ENCODE assay signal across 1 cellular context in the genomic region with DNA sequence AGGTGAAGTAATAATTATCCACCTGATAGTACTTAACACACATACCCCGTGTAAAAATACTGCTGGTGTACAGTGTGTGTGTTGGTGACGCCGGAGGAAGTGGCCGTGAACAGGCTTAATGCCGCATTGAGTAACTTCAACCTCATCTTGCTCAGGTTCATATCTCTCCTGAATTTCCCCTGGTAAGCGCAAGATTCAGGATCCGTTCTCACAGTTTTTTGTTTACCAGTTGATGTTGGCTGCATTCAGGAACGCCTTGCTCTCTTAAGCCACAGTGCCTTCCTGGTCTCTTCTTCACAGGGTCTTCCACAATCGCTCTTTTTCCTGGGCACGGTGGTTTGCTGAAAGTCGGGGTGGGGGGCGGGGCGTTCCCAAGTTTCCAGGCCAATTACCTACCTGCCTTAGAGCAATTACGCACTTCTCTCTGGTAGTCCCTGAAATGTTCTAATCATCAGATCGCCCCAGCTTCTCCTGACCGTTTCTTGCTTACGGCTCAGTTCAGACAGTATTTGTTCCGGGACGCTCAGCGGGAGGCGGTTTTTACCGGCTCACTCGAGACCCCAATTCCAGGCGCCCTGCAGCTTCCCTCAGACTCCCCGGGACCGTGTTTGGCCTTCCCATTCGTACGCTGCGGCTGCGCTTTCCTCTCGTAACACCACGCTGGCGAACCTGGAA.
TF ChIP-seq lines count a peak whose summit lies in the region.

No MANE protein-coding gene starts in this region.

TF ChIP-seq in HepG2, 621 proteins besides CTCF, POLR2A, EP300 and RAD21 (continues in another document):
- TF ChIP-seq HMG20B (CRISPR knock-in tag; conservative IDR thresholded peaks at IDR 0.05) (peak; percentile 46; the same call in 1 of the 2 replicates), FOXC1 (CRISPR knock-in tag; IDR thresholded peaks at IDR 0.05; ENCODE audit: borderline replicate concordance) (peak; percentile 50; the same call in 1 of the 2 replicates), CREB1 (IDR thresholded peaks at IDR 0.05) (no peak), CREB1 (CRISPR knock-in tag; IDR thresholded peaks at IDR 0.05) (peak; percentile 48), CHD2 (IDR thresholded peaks at IDR 0.05; ENCODE audit: low read depth, low read length) (0 out of 2 replicates have a peak, but pooled peaks have one; percentile 11), CREM (IDR thresholded peaks at IDR 0.05) (0 out of 2 replicates have a peak, but pooled peaks have one; percentile 33), CREM (CRISPR knock-in tag; IDR thresholded peaks at IDR 0.05) (peak; percentile 28; the same call in 1 of the 2 replicates), CEBPB (IDR thresholded peaks at IDR 0.05; ENCODE audit: borderline replicate concordance, low read depth, low read length) (peak; percentile 47; the same call in 1 of the 2 replicates), GATAD2A (CRISPR knock-in tag; IDR thresholded peaks at IDR 0.05) (0 out of 2 replicates have a peak, but pooled peaks have one; percentile 32), ZNF878 (CRISPR knock-in tag; IDR thresholded peaks at IDR 0.05) (0 out of 2 replicates have a peak, but pooled peaks have one; percentile 15), NFIC (IDR thresholded peaks at IDR 0.05; ENCODE audit: low read length) (0 out of 2 replicates have a peak, but pooled peaks have one; percentile 47), ZNF556 (CRISPR knock-in tag; IDR thresholded peaks at IDR 0.05; ENCODE audit: borderline replicate concordance) (no peak; the same call in 1 of the 2 replicates), NFE2L1 (CRISPR knock-in tag; IDR thresholded peaks at IDR 0.05; ENCODE audit: borderline replicate concordance) (peak; percentile 15; the same call in 1 of the 2 replicates), ZNF446 (CRISPR knock-in tag; IDR thresholded peaks at IDR 0.05) (0 out of 2 replicates have a peak, but pooled peaks have one; percentile 2), KDM5A (IDR thresholded peaks at IDR 0.05; ENCODE audit: borderline replicate concordance, low read length) (peak; percentile 15; the same call in 1 of the 2 replicates), ZNF746 (CRISPR knock-in tag; IDR thresholded peaks at IDR 0.05) (0 out of 2 replicates have a peak, but pooled peaks have one; percentile 46), ZNF264 (CRISPR knock-in tag; IDR thresholded peaks at IDR 0.05) (0 out of 2 replicates have a peak, but pooled peaks have one; percentile 31), CENPX (CRISPR knock-in tag; IDR thresholded peaks at IDR 0.05) (no peak), NRL (CRISPR knock-in tag; IDR thresholded peaks at IDR 0.05; ENCODE audit: borderline replicate concordance) (0 out of 2 replicates have a peak, but pooled peaks have one; percentile 14), HNF4A (CRISPR knock-in tag; IDR thresholded peaks at IDR 0.05) (0 out of 2 replicates have a peak, but pooled peaks have one; percentile 8), FOXJ3 (CRISPR knock-in tag; IDR thresholded peaks at IDR 0.05; ENCODE audit: borderline replicate concordance) (peak; percentile 9; the same call in 1 of the 2 replicates), ZNF589 (CRISPR knock-in tag; conservative IDR thresholded peaks at IDR 0.05) (0 out of 2 replicates have a peak, but pooled peaks have one; percentile 30), ZNF781 (CRISPR knock-in tag; IDR thresholded peaks at IDR 0.05; ENCODE audit: borderline replicate concordance, not compliant biosample characterization) (peak; percentile 87)
- TF ChIP-seq, protein P1, sequence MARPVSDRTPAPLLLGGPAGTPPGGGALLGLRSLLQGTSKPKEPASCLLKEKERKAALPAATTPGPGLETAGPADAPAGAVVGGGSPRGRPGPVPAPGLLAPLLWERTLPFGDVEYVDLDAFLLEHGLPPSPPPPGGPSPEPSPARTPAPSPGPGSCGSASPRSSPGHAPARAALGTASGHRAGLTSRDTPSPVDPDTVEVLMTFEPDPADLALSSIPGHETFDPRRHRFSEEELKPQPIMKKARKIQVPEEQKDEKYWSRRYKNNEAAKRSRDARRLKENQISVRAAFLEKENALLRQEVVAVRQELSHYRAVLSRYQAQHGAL (CRISPR knock-in tag; IDR thresholded peaks at IDR 0.05; ENCODE audit: not compliant biosample characterization) = peak; percentile 12
- TF ChIP-seq, protein P2, sequence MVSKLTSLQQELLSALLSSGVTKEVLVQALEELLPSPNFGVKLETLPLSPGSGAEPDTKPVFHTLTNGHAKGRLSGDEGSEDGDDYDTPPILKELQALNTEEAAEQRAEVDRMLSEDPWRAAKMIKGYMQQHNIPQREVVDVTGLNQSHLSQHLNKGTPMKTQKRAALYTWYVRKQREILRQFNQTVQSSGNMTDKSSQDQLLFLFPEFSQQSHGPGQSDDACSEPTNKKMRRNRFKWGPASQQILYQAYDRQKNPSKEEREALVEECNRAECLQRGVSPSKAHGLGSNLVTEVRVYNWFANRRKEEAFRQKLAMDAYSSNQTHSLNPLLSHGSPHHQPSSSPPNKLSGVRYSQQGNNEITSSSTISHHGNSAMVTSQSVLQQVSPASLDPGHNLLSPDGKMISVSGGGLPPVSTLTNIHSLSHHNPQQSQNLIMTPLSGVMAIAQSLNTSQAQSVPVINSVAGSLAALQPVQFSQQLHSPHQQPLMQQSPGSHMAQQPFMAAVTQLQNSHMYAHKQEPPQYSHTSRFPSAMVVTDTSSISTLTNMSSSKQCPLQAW (CRISPR knock-in tag; IDR thresholded peaks at IDR 0.05) = peak; percentile 58; the same call in 1 of the 2 replicates
- TF ChIP-seq, protein P3, sequence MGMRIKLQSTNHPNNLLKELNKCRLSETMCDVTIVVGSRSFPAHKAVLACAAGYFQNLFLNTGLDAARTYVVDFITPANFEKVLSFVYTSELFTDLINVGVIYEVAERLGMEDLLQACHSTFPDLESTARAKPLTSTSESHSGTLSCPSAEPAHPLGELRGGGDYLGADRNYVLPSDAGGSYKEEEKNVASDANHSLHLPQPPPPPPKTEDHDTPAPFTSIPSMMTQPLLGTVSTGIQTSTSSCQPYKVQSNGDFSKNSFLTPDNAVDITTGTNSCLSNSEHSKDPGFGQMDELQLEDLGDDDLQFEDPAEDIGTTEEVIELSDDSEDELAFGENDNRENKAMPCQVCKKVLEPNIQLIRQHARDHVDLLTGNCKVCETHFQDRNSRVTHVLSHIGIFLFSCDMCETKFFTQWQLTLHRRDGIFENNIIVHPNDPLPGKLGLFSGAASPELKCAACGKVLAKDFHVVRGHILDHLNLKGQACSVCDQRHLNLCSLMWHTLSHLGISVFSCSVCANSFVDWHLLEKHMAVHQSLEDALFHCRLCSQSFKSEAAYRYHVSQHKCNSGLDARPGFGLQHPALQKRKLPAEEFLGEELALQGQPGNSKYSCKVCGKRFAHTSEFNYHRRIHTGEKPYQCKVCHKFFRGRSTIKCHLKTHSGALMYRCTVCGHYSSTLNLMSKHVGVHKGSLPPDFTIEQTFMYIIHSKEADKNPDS (CRISPR knock-in tag; IDR thresholded peaks at IDR 0.05) = peak; percentile 10; the same call in 1 of the 2 replicates
- TF ChIP-seq, protein P4, sequence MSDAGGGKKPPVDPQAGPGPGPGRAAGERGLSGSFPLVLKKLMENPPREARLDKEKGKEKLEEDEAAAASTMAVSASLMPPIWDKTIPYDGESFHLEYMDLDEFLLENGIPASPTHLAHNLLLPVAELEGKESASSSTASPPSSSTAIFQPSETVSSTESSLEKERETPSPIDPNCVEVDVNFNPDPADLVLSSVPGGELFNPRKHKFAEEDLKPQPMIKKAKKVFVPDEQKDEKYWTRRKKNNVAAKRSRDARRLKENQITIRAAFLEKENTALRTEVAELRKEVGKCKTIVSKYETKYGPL (CRISPR knock-in tag; IDR thresholded peaks at IDR 0.05) = 0 out of 2 replicates have a peak, but pooled peaks have one; percentile 11
- TF ChIP-seq, protein P5, sequence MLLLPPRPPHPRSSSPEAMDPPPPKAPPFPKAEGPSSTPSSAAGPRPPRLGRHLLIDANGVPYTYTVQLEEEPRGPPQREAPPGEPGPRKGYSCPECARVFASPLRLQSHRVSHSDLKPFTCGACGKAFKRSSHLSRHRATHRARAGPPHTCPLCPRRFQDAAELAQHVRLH (CRISPR knock-in tag; IDR thresholded peaks at IDR 0.05; ENCODE audit: borderline replicate concordance, low read depth) = peak; percentile 52; the same call in 1 of the 2 replicates
- TF ChIP-seq, protein P6, sequence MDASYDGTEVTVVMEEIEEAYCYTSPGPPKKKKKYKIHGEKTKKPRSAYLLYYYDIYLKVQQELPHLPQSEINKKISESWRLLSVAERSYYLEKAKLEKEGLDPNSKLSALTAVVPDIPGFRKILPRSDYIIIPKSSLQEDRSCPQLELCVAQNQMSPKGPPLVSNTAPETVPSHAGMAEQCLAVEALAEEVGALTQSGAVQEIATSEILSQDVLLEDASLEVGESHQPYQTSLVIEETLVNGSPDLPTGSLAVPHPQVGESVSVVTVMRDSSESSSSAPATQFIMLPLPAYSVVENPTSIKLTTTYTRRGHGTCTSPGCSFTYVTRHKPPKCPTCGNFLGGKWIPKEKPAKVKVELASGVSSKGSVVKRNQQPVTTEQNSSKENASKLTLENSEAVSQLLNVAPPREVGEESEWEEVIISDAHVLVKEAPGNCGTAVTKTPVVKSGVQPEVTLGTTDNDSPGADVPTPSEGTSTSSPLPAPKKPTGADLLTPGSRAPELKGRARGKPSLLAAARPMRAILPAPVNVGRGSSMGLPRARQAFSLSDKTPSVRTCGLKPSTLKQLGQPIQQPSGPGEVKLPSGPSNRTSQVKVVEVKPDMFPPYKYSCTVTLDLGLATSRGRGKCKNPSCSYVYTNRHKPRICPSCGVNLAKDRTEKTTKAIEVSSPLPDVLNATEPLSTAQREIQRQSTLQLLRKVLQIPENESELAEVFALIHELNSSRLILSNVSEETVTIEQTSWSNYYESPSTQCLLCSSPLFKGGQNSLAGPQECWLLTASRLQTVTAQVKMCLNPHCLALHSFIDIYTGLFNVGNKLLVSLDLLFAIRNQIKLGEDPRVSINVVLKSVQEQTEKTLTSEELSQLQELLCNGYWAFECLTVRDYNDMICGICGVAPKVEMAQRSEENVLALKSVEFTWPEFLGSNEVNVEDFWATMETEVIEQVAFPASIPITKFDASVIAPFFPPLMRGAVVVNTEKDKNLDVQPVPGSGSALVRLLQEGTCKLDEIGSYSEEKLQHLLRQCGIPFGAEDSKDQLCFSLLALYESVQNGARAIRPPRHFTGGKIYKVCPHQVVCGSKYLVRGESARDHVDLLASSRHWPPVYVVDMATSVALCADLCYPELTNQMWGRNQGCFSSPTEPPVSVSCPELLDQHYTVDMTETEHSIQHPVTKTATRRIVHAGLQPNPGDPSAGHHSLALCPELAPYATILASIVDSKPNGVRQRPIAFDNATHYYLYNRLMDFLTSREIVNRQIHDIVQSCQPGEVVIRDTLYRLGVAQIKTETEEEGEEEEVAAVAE (CRISPR knock-in tag; IDR thresholded peaks at IDR 0.05; ENCODE audit: borderline replicate concordance) = no peak
- TF ChIP-seq, protein P7, sequence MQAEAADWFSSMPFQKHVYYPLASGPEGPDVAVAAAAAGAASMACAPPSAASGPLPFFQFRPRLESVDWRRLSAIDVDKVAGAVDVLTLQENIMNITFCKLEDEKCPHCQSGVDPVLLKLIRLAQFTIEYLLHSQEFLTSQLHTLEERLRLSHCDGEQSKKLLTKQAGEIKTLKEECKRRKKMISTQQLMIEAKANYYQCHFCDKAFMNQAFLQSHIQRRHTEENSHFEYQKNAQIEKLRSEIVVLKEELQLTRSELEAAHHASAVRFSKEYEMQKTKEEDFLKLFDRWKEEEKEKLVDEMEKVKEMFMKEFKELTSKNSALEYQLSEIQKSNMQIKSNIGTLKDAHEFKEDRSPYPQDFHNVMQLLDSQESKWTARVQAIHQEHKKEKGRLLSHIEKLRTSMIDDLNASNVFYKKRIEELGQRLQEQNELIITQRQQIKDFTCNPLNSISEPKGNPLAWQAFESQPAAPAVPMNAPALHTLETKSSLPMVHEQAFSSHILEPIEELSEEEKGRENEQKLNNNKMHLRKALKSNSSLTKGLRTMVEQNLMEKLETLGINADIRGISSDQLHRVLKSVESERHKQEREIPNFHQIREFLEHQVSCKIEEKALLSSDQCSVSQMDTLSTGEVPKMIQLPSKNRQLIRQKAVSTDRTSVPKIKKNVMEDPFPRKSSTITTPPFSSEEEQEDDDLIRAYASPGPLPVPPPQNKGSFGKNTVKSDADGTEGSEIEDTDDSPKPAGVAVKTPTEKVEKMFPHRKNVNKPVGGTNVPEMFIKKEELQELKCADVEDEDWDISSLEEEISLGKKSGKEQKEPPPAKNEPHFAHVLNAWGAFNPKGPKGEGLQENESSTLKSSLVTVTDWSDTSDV (CRISPR knock-in tag; IDR thresholded peaks at IDR 0.05) = peak; percentile 6; the same call in 1 of the 2 replicates
- TF ChIP-seq, protein P8, sequence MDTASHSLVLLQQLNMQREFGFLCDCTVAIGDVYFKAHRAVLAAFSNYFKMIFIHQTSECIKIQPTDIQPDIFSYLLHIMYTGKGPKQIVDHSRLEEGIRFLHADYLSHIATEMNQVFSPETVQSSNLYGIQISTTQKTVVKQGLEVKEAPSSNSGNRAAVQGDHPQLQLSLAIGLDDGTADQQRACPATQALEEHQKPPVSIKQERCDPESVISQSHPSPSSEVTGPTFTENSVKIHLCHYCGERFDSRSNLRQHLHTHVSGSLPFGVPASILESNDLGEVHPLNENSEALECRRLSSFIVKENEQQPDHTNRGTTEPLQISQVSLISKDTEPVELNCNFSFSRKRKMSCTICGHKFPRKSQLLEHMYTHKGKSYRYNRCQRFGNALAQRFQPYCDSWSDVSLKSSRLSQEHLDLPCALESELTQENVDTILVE (CRISPR knock-in tag; IDR thresholded peaks at IDR 0.05) = 0 out of 2 replicates have a peak, but pooled peaks have one; percentile 20
- TF ChIP-seq, protein P9, sequence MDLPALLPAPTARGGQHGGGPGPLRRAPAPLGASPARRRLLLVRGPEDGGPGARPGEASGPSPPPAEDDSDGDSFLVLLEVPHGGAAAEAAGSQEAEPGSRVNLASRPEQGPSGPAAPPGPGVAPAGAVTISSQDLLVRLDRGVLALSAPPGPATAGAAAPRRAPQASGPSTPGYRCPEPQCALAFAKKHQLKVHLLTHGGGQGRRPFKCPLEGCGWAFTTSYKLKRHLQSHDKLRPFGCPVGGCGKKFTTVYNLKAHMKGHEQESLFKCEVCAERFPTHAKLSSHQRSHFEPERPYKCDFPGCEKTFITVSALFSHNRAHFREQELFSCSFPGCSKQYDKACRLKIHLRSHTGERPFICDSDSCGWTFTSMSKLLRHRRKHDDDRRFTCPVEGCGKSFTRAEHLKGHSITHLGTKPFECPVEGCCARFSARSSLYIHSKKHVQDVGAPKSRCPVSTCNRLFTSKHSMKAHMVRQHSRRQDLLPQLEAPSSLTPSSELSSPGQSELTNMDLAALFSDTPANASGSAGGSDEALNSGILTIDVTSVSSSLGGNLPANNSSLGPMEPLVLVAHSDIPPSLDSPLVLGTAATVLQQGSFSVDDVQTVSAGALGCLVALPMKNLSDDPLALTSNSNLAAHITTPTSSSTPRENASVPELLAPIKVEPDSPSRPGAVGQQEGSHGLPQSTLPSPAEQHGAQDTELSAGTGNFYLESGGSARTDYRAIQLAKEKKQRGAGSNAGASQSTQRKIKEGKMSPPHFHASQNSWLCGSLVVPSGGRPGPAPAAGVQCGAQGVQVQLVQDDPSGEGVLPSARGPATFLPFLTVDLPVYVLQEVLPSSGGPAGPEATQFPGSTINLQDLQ (CRISPR knock-in tag; IDR thresholded peaks at IDR 0.05) = 0 out of 2 replicates have a peak, but pooled peaks have one; percentile 58
- TF ChIP-seq, protein P10, sequence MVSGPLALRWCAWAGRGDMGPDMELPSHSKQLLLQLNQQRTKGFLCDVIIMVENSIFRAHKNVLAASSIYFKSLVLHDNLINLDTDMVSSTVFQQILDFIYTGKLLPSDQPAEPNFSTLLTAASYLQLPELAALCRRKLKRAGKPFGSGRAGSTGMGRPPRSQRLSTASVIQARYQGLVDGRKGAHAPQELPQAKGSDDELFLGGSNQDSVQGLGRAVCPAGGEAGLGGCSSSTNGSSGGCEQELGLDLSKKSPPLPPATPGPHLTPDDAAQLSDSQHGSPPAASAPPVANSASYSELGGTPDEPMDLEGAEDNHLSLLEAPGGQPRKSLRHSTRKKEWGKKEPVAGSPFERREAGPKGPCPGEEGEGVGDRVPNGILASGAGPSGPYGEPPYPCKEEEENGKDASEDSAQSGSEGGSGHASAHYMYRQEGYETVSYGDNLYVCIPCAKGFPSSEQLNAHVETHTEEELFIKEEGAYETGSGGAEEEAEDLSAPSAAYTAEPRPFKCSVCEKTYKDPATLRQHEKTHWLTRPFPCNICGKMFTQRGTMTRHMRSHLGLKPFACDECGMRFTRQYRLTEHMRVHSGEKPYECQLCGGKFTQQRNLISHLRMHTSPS (CRISPR knock-in tag; IDR thresholded peaks at IDR 0.05; ENCODE audit: low read depth) = no peak
